In genomic region chr1:11842154-11843041, GRCh38 we compare ENCODE assay signal across 1 cellular context.
TF ChIP-seq lines count a peak whose summit lies in the region.

No MANE protein-coding gene starts in this region.

TF ChIP-seq in K562, 482 proteins besides CTCF, POLR2A, EP300 and RAD21 (continued from another document and continues in another):
- TF ChIP-seq CHD7 (IDR thresholded peaks at IDR 0.05; ENCODE audit: low read depth, low read length) (no peak), ZBTB2 (IDR thresholded peaks at IDR 0.05) (peak; percentile 80), TFE3 (CRISPR knock-in tag; IDR thresholded peaks at IDR 0.05) (peak; percentile 86), SRSF1 (IDR thresholded peaks at IDR 0.05; ENCODE audit: low read depth, low read length) (no peak), RNF219 (CRISPR knock-in tag; IDR thresholded peaks at IDR 0.05) (no peak), HNRNPLL (IDR thresholded peaks at IDR 0.05; ENCODE audit: low read depth, low read length, poor library complexity, severe bottlenecking) (peak; percentile 23), ZNF75A (CRISPR knock-in tag; IDR thresholded peaks at IDR 0.05) (no peak), PTRF (tag; IDR thresholded peaks at IDR 0.05) (no peak), ZFP1 (CRISPR knock-in tag; IDR thresholded peaks at IDR 0.05) (no peak), GTF2A2 (tag; IDR thresholded peaks at IDR 0.05) (no peak), ZNF41 (CRISPR knock-in tag; conservative IDR thresholded peaks at IDR 0.05) (no peak), HMBOX1 (IDR thresholded peaks at IDR 0.05) (peak; percentile 63; the same call in 1 of the 2 replicates), MEF2D (tag; conservative IDR thresholded peaks at IDR 0.05; ENCODE audit: low read depth) (peak; percentile 74; the same call in 1 of the 2 replicates), STAT6 (CRISPR knock-in tag; IDR thresholded peaks at IDR 0.05) (no peak), POU5F1 (IDR thresholded peaks at IDR 0.05; ENCODE audit: borderline replicate concordance, low read depth, low read length, partially characterized antibody) (no peak), L3MBTL2 (IDR thresholded peaks at IDR 0.05) (peak; percentile 97), BRD9 (IDR thresholded peaks at IDR 0.05; ENCODE audit: low read depth, partially characterized antibody) (no peak), NCOA2 (IDR thresholded peaks at IDR 0.05; ENCODE audit: partially characterized antibody in 2 of 2) (no peak), SUPT5H (IDR thresholded peaks at IDR 0.05) (no peak), TSHZ1 (CRISPR knock-in tag; IDR thresholded peaks at IDR 0.05) (no peak; the same call in 1 of the 2 replicates)
